9 cellular contexts compared by ENCODE assay signal in the genomic region with DNA sequence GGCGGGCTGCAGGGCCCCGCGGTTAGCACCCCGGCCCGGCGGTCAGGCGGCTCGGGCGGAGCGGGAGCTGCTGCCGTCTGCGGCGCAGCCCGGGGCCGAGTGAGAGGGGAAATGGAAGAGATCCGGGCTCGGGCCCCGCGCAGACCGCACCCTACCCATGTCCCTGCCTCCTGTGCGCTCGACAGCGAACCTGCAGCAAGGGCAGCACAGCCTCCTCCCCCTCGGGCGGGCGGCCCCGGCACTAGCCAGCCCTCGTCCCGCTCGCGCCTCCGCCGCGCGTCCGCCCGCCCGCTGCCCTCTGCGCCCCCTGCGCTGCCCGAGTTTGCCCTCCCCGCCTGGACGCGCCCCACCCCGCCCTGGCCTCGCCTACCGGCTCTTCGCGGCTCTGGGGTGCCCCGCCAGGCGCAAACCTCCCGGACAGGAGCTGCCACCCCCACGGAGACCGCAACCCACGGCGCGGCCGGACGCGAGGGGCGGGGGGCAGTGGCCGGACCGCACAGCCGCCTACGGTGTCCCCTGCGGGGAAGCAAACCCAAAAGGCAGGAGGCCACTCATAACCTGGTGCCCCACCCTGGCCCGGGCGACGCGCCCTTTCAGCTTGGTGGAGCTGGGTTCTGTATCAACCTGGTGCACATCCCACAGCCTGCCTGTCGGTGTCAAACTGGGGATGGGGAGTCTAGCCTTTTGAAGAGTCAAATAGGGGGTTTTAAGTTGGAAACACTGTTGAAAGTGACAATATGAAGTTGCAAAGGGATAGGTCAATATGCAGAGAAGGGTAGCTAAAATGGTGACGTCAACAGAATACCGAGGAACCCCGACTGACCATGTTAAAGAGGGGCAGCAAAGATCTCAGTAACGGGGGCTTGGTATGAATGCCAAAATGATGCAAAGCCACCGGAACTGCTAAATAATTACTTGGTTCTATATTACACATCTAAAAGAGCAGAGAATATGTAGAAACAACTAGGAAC. TPM values are rescaled to one million over a fixed set of nuclear protein-coding genes. Genes with fewer than 3 reads are reported as not detected.
DNase-seq lines count a peak whose midpoint lies in the region; ATAC-seq, FAIRE-seq and TF ChIP-seq lines count a peak whose summit lies in the region.
"Had no signal": no experiment of that assay in that cellular context is flagged by ENCODE, and none has a peak within 500 bp of the region (broad histone marks: within the 10 kb centered on the region; RNA-seq: fewer than 3 reads in every experiment).

A gene (minus strand): TSS at position 101 of the 971 bp plus-strand sequence. CDS start 454 bp downstream, outside the sequence.

- H3K27me3 ChIP-seq in ascending aorta (peaks cover 19% of the 10 kb centered on the region), lung (ENCODE audit: control insufficient read depth, insufficient read depth) (no peaks in the 10 kb centered on the region)

- 2 to 3% methylated on average over 54 to 76 of the region's 76 CpGs for WGBS in lung, 2 donors

- no peak for ATAC-seq in lung (ENCODE audit: insufficient read depth, low FRiP score)
- no peak for ATAC-seq in GM19328 (IDR thresholded peaks at IDR 0.05; ENCODE audit: unreplicated experiment)

- H3K4me1 ChIP-seq in ascending aorta = peaks cover 29 to 31% of the 10 kb centered on the region in 2 donors
- peaks cover 7 to 16% of the 10 kb centered on the region in 2 donors for H3K4me1 ChIP-seq in lung (ENCODE audit: control insufficient read depth in 2 of 2, insufficient read depth in 2 of 2, low read length in 2 of 2)

- H3K9me3 ChIP-seq in ascending aorta (no peaks in the 10 kb centered on the region), lung (ENCODE audit: control insufficient read depth in 2 of 2, insufficient read depth in 1 of 2, low read length in 1 of 2) (no peaks in the 10 kb centered on the region)

- FAIRE-seq in urothelium cell line (lab: Jason Lieb, UNC) = no peak

- no peak for TF ChIP-seq CTCF in ascending aorta (IDR thresholded peaks at IDR 0.05)
- no peak for TF ChIP-seq CTCF in lung (IDR thresholded peaks at IDR 0.05; ENCODE audit: control extremely low read depth, extremely low read depth)

- peak; percentile 28 for DNase-seq in stimulated activated CD4-positive, alpha-beta T cell treated with anti-CD3 and anti-CD28 coated beads, Interleukin-15, amount 100 ng/mL, for 24 hours
- DNase-seq in stimulated activated CD4-positive, alpha-beta T cell treated with anti-CD3 and anti-CD28 coated beads, Interleukin-12 subunit alpha, Interleukin-12 subunit beta, amount 100 ng/mL, for 4 hours = no peak
- DNase-seq in ascending aorta (ENCODE audit: low spot score in 2 of 2) (no peak), lung (ENCODE audit: low spot score) (no peak), urothelium cell line (ENCODE audit: low spot score) (no peak), NCI-H187 (lab: John Stamatoyannopoulos, UW) (no peak), caudate nucleus (lab: John Stamatoyannopoulos, UW) (no peak)

- no peaks in the 10 kb centered on the region for H3K36me3 ChIP-seq in ascending aorta
- H3K36me3 ChIP-seq in lung (ENCODE audit: control insufficient read depth in 2 of 2, insufficient read depth in 2 of 2, low read length in 2 of 2) = no peaks in the 10 kb centered on the region

- no peak within 1 kb of the TSS for H3K27ac ChIP-seq in ascending aorta
- H3K27ac ChIP-seq in lung (ENCODE audit: low read depth in 1 of 2, low read length in 1 of 2) = no peak within 1 kb of the TSS
- no peak within 1 kb of the TSS for H3K27ac ChIP-seq in caudate nucleus (ENCODE audit: low read depth, low read length)
- H3K27ac ChIP-seq: epithelial cell of prostate had no signal

- intact Hi-C loops in ascending aorta (cut with DNase I) = no loop called here

- H3K4me3 ChIP-seq in ascending aorta (peak within 1 kb of the TSS; percentile 50 to 56), lung (peak within 1 kb of the TSS; percentile 8)

RNA-seq across cellular contexts. Expression of the gene that starts here (rescaled TPM):
- not detected for total RNA-seq in ascending aorta
- total RNA-seq in lung = 1 to 10 TPM; 2.2 to 4.4 TPM
- polyA plus RNA-seq in lung = 1 to 10 TPM in 1 of 2 donors, under 1 TPM in 1; 0.55 to 1.8 TPM
